8 cellular contexts compared by ENCODE assay signal in genomic region chr4:37825943-37826281, GRCh38. TPM values are rescaled to one million over a fixed set of nuclear protein-coding genes. Genes with fewer than 3 reads are reported as not detected.
DNase-seq lines count a peak whose midpoint lies in the region; FAIRE-seq and TF ChIP-seq lines count a peak whose summit lies in the region.

No MANE protein-coding gene starts in this region.

- H3K27ac ChIP-seq in kidney (ENCODE audit: low read depth in 2 of 2, low read length in 2 of 2): peak overlapping the region; percentile 73 to 85
- H3K27ac ChIP-seq in subcutaneous abdominal adipose tissue (ENCODE audit: low read depth, low read length): peak overlapping the region; percentile 50

- H3K36me3 ChIP-seq in kidney (ENCODE audit: control insufficient read depth in 1 of 2, insufficient read depth in 2 of 2, low read length in 2 of 2) (peaks cover 0 to 2% of the 10 kb centered on the region in 2 donors), subcutaneous abdominal adipose tissue (ENCODE audit: control insufficient read depth in 5 of 5, insufficient read depth in 5 of 5, low read length in 5 of 5) (peaks cover 4 to 10% (median 7%) of the 10 kb centered on the region in 5 donors)

- TF ChIP-seq CTCF in GM12864 (IDR thresholded peaks at IDR 0.05; ENCODE audit: low read depth, low read length, missing control alignments) (no peak), HFF-Myc (IDR thresholded peaks at IDR 0.05; ENCODE audit: low read depth, low read length, missing control alignments) (no peak), astrocyte of the spinal cord (IDR thresholded peaks at IDR 0.05; ENCODE audit: low read depth, low read length) (no peak), kidney (IDR thresholded peaks at IDR 0.05; ENCODE audit: borderline replicate concordance, extremely low read depth, insufficient read depth) (no peak)

- intact Hi-C loops in kidney (cut with DNase I): no loop called here

- no peak for FAIRE-seq in kidney (lab: Jason Lieb, UNC)

- H3K9me3 ChIP-seq in kidney (ENCODE audit: control insufficient read depth in 1 of 2, low read length in 2 of 2) (no peaks in the 10 kb centered on the region), subcutaneous abdominal adipose tissue (ENCODE audit: control insufficient read depth in 5 of 5, low read length in 5 of 5) (no peaks in the 10 kb centered on the region)

- in situ Hi-C loops in astrocyte of the spinal cord (cut with HindIII; ENCODE audit: low sequenced_read_pairs): no loop called here

- H3K4me1 ChIP-seq in kidney (ENCODE audit: control insufficient read depth in 1 of 2, insufficient read depth in 1 of 2, low read depth in 1 of 2, low read length in 2 of 2) (peaks cover 6 to 12% of the 10 kb centered on the region in 2 donors), subcutaneous abdominal adipose tissue (ENCODE audit: control insufficient read depth in 5 of 5, insufficient read depth in 5 of 5, low read length in 5 of 5) (peaks cover 0 to 31% (median 26%) of the 10 kb centered on the region in 5 donors)

- H3K27me3 ChIP-seq in subcutaneous abdominal adipose tissue (ENCODE audit: control insufficient read depth in 5 of 5, insufficient read depth in 4 of 5, low read length in 5 of 5): no peaks in the 10 kb centered on the region

- DNase-seq in GM12864 (ENCODE audit: low read depth): no peak
- DNase-seq in HFF-Myc (ENCODE audit: extremely low read depth, low read depth): no peak
- peak; percentile 50 for DNase-seq in NCI-H69 (lab: John Stamatoyannopoulos, UW)
- no peak for DNase-seq in astrocyte of the spinal cord (ENCODE audit: low read depth, low spot score)
- DNase-seq in kidney: no peak
- DNase-seq in NCI-H1930 (lab: John Stamatoyannopoulos, UW): no peak
- no peak for DNase-seq in GM19240 (ENCODE audit: insufficient read length, low spot score)

- H3K4me3 ChIP-seq in GM12864 (ENCODE audit: low read depth, low read length): peak overlapping the region; percentile 93
- H3K4me3 ChIP-seq in HFF-Myc (replicated peaks; ENCODE audit: low read depth, low read length): peak overlapping the region; percentile 91
- H3K4me3 ChIP-seq in astrocyte of the spinal cord (ENCODE audit: low read depth, low read length): peak overlapping the region; percentile 79
- H3K4me3 ChIP-seq in kidney (ENCODE audit: low read length in 2 of 2): peak overlapping the region; percentile 88 to 93
- peak overlapping the region; percentile 84 to 99 (median 96) for H3K4me3 ChIP-seq in subcutaneous abdominal adipose tissue (ENCODE audit: low read depth in 1 of 5, low read length in 5 of 5)

- H3K9ac ChIP-seq in kidney (ENCODE audit: low read length in 2 of 2) (peak overlapping the region; percentile 30 to 89), subcutaneous abdominal adipose tissue (ENCODE audit: low read length in 5 of 5) (peak overlapping the region; percentile 48 to 84 (median 75))

RNA-seq across cellular contexts. Expression of gene PGM2, which starts 0.6 kb away (rescaled TPM):
- 30.7 TPM for total RNA-seq in kidney
- 15.5 TPM for polyA plus RNA-seq in kidney (ENCODE audit: insufficient read depth, low read depth, low replicate concordance)
